In genomic region chr9:106956971-106957370, GRCh38 we compare ENCODE assay signal across 23 cellular contexts.
A peak's percentile ranks its signal among the peaks of the same experiment; 100 is the strongest.
DNase-seq lines count a peak whose midpoint lies in the region; ATAC-seq, FAIRE-seq and TF ChIP-seq lines count a peak whose summit lies in the region.
"Had no signal": no experiment of that assay in that cellular context is flagged by ENCODE, and none has a peak within 500 bp of the region (broad histone marks: within the 10 kb centered on the region; RNA-seq: fewer than 3 reads in every experiment).

No MANE protein-coding gene starts in this region.

- no peaks in the 10 kb centered on the region for H3K27me3 ChIP-seq in sigmoid colon
- H3K27me3 ChIP-seq: BLaER1, foreskin keratinocyte, neutrophil had no signal

- DNase-seq in EL (peak; percentile 62), RCC 7860 (ENCODE audit: low spot score) (peak; percentile 43), fibroblast of mammary gland (ENCODE audit: low read depth) (peak; percentile 91), sigmoid colon (no peak), NCI-H1417 (lab: John Stamatoyannopoulos, UW) (no peak)
- DNase-seq: activated CD4-positive, alpha-beta T cell treated with anti-CD3 and anti-CD28 coated beads, Interleukin-2, amount 50 U/mL, for 4 hours; activated T-cell treated with anti-CD3 and anti-CD28 coated beads, Interleukin-2, amount 50 U/mL, for 48 hours; caudate nucleus; foreskin keratinocyte; MV-4-11; NCI-H2029; NCI-H510A; Right ventricle myocardium superior; T-helper 1 cell had no signal

- no peak for TF ChIP-seq CTCF in fibroblast of mammary gland (conservative IDR thresholded peaks at IDR 0.05; ENCODE audit: control insufficient read depth, insufficient read depth, low read depth, low read length)
- TF ChIP-seq CTCF in sigmoid colon (IDR thresholded peaks at IDR 0.05): no peak

- no peak for TF ChIP-seq EP300 in sigmoid colon (IDR thresholded peaks at IDR 0.05)

- peaks cover 15% of the 10 kb centered on the region for H3K9me3 Mint-ChIP-seq in stimulated activated memory B cell treated with anti-CD40 and anti-IgM and Interleukin-4, amounts not matched to agents 10 μg/mL and 1 μg/mL and 100 μg/mL, for 72 hours

- H3K4me1 Mint-ChIP-seq in stimulated activated memory B cell treated with anti-CD40 and anti-IgM and Interleukin-4, amounts not matched to agents 10 μg/mL and 1 μg/mL and 100 μg/mL, for 72 hours: no peaks in the 10 kb centered on the region
- H3K4me1 Mint-ChIP-seq: activated naive CD4-positive, alpha-beta T cell treated with anti-CD3 and anti-CD28 coated beads, Interleukin-2, amount 50 U/mL, for 24 hours had no signal

- H3K4me3 ChIP-seq in fibroblast of mammary gland (ENCODE audit: control insufficient read depth, low read depth, low read length) (no peak overlapping the region), sigmoid colon (no peak overlapping the region)
- H3K4me3 ChIP-seq: BLaER1 had no signal

- H3K4me1 ChIP-seq in sigmoid colon: peaks cover 0 to 51% (median 36%) of the 10 kb centered on the region in 4 donors
- H3K4me1 ChIP-seq: BLaER1 had no signal

- H3K27me3 Mint-ChIP-seq in stimulated activated memory B cell treated with anti-CD40 and anti-IgM and Interleukin-4, amounts not matched to agents 10 μg/mL and 1 μg/mL and 100 μg/mL, for 72 hours: no peaks in the 10 kb centered on the region

- ATAC-seq in HG02571 (IDR thresholded peaks at IDR 0.05; ENCODE audit: unreplicated experiment) (no peak), HG02642 (IDR thresholded peaks at IDR 0.05; ENCODE audit: poor library complexity, unreplicated experiment) (no peak)
- no peak for ATAC-seq in stimulated activated memory B cell treated with anti-CD40 and anti-IgM and Interleukin-4, amounts not matched to agents 10 μg/mL and 1 μg/mL and 100 μg/mL, for 72 hours
- ATAC-seq: foreskin keratinocyte, HepG2, left lobe of liver had no signal

- H3K4me3 Mint-ChIP-seq in stimulated activated memory B cell treated with anti-CD40 and anti-IgM and Interleukin-4, amounts not matched to agents 10 μg/mL and 1 μg/mL and 100 μg/mL, for 72 hours: no peak overlapping the region
- H3K4me3 Mint-ChIP-seq: activated naive CD4-positive, alpha-beta T cell treated with anti-CD3 and anti-CD28 coated beads, Interleukin-2, amount 50 U/mL, for 24 hours had no signal

- H3K27ac ChIP-seq in sigmoid colon: peak overlapping the region in 3 of 4 donors; percentile 1 to 66 (median 58)
- H3K27ac ChIP-seq: BLaER1, foreskin keratinocyte, neutrophil, VCaP had no signal

- H3K36me3 ChIP-seq in sigmoid colon: no peaks in the 10 kb centered on the region
- H3K36me3 ChIP-seq: BLaER1, neutrophil had no signal

- TF ChIP-seq POLR2A in sigmoid colon (IDR thresholded peaks at IDR 0.05): no peak

- no peaks in the 10 kb centered on the region for H3K36me3 Mint-ChIP-seq in stimulated activated memory B cell treated with anti-CD40 and anti-IgM and Interleukin-4, amounts not matched to agents 10 μg/mL and 1 μg/mL and 100 μg/mL, for 72 hours
- H3K36me3 Mint-ChIP-seq: activated naive CD4-positive, alpha-beta T cell treated with anti-CD3 and anti-CD28 coated beads, Interleukin-2, amount 50 U/mL, for 24 hours had no signal

- no peak overlapping the region for H3K27ac Mint-ChIP-seq in stimulated activated memory B cell treated with anti-CD40 and anti-IgM and Interleukin-4, amounts not matched to agents 10 μg/mL and 1 μg/mL and 100 μg/mL, for 72 hours
- H3K27ac Mint-ChIP-seq: activated naive CD4-positive, alpha-beta T cell treated with anti-CD3 and anti-CD28 coated beads, Interleukin-2, amount 50 U/mL, for 24 hours had no signal

- FAIRE-seq in RCC 7860 (lab: Jason Lieb, UNC): peak; percentile 56
- FAIRE-seq: HepG2 had no signal

- H3K9me3 ChIP-seq in sigmoid colon: no peaks in the 10 kb centered on the region
- H3K9me3 ChIP-seq: BLaER1, neutrophil had no signal

- intact Hi-C loops in sigmoid colon (cut with DNase I): loop anchor here (10.0 kb wide), 1 partner anchor 92 kb away; the partner anchor contains the start of gene ZNF462

- WGBS in sigmoid colon, 2 donors: 87 to 94% methylated on average over 5 of the region's 5 CpGs

Comparison
In these comparisons a context has a peak if more than half of its experiments do, and no peak if none do; other contexts are left out.
1. DNase-seq: peak in EL (single experiment), RCC 7860 (single experiment) and fibroblast of mammary gland (single experiment); none in sigmoid colon (single experiment) and NCI-H1417 (0 of 3).